Comparison of ENCODE assay signal across 1 cellular context in genomic region chr19:57748029-57748428, GRCh38.
TF ChIP-seq lines count a peak whose summit lies in the region.

No MANE protein-coding gene starts in this region.

TF ChIP-seq in WTC11, 78 proteins besides CTCF, POLR2A, EP300 and RAD21 (continued from another document):
- TF ChIP-seq ZNF532 (CRISPR knock-in tag; IDR thresholded peaks at IDR 0.05; ENCODE audit: borderline replicate concordance) (no peak), SMAD4 (CRISPR knock-in tag; IDR thresholded peaks at IDR 0.05) (no peak), JUN (CRISPR knock-in tag; IDR thresholded peaks at IDR 0.05) (no peak)
TF ChIP-seq in WTC11: peak in this region for 0.
